Comparison of ENCODE assay signal across 20 cellular contexts in the genomic region with DNA sequence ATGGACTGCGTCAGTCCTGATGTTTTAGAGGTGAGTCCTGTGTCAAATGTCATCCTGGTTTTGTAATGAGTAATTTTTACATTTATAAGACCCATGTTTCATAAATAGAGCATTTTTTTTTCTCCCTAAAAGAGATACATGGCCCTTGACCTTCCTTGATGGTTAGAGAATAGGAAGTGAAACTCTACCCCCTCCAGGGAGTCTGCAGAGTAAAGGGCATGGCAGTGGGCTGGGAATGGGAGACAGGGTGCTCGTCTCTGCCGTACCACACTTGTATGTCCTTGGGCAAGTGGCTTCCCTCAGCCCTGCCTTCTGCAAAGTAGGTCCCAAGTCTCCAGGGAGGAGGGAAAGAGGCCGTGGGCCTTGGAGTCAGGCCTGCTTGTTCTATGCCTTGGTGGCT.
DNase-seq lines count a peak whose midpoint lies in the region; ATAC-seq, FAIRE-seq and TF ChIP-seq lines count a peak whose summit lies in the region.
"Had no signal": no experiment of that assay in that cellular context is flagged by ENCODE, and none has a peak within 500 bp of the region (broad histone marks: within the 10 kb centered on the region; RNA-seq: fewer than 3 reads in every experiment).

No MANE protein-coding gene starts in this region.

- POLR2A ChIA-PET in GM12878 (lab: Charles Lee) = interaction anchor here (0.5 kb wide), 1 partner anchor 14 kb away, joined by 3 read pairs; no protein-coding TSS in a partner anchor

- no peak overlapping the region for H2AFZ ChIP-seq in GM12878 (ENCODE audit: control insufficient read depth, low read depth, low read length)

- H3K27me3 ChIP-seq in GM12878 (replicated peaks in 1 of 2; ENCODE audit: control insufficient read depth in 2 of 2, insufficient read depth in 2 of 2, low read length in 1 of 2) (no peaks in the 10 kb centered on the region), upper lobe of left lung (no peaks in the 10 kb centered on the region)
- H3K27me3 ChIP-seq: ovary, sigmoid colon had no signal

- FAIRE-seq in GM18507 (lab: Jason Lieb, UNC) (peak; percentile 62), GM12878 (lab: Jason Lieb, UNC) (no peak)
- FAIRE-seq: H54 had no signal

- H3K79me2 ChIP-seq in GM12878 (ENCODE audit: control insufficient read depth, insufficient read depth, low read length) = peaks cover 12% of the 10 kb centered on the region

- H3K4me1 ChIP-seq in GM12878 (ENCODE audit: control insufficient read depth, insufficient read depth, low read length) (peaks cover 22% of the 10 kb centered on the region), upper lobe of left lung (no peaks in the 10 kb centered on the region)
- H3K4me1 ChIP-seq: sigmoid colon had no signal

- no peaks in the 10 kb centered on the region for H4K20me1 ChIP-seq in GM12878 (ENCODE audit: control insufficient read depth, insufficient read depth)

- TF ChIP-seq POLR2A in GM12878 (IDR thresholded peaks at IDR 0.05; ENCODE audit: low read depth, low read length) = no peak
- TF ChIP-seq POLR2A in upper lobe of left lung (IDR thresholded peaks at IDR 0.05) = no peak

- H3K4me2 ChIP-seq in GM12878 (ENCODE audit: control insufficient read depth, insufficient read depth) = peak overlapping the region; percentile 4; the same call in 1 of the 2 replicates

- H3K27ac ChIP-seq in GM12878 (ENCODE audit: control insufficient read depth, insufficient read depth) = peak overlapping the region; percentile 55
- H3K27ac ChIP-seq in upper lobe of left lung = no peak overlapping the region
- H3K27ac ChIP-seq: ovary, RWPE1, sigmoid colon, thoracic aorta had no signal

- TF ChIP-seq CTCF in GM12878 (IDR thresholded peaks at IDR 0.05 in 2 of 3, conservative IDR thresholded peaks at IDR 0.05 in 1 of 3; ENCODE audit: control insufficient read depth in 2 of 3, extremely low read depth in 1 of 3, insufficient read depth in 1 of 3, low read depth in 3 of 3, low read length in 3 of 3) (no peak), upper lobe of left lung (IDR thresholded peaks at IDR 0.05) (no peak)

- H3K9ac ChIP-seq in GM12878 (ENCODE audit: control insufficient read depth, insufficient read depth, low read length) = no peak overlapping the region

- 0 out of 4 replicates have a peak, but pooled peaks of 1 of the 2 experiments have one; percentile 7 for TF ChIP-seq EP300 in GM12878 (IDR thresholded peaks at IDR 0.05; ENCODE audit: borderline replicate concordance in 1 of 2, control insufficient read depth in 1 of 2, low read depth in 2 of 2, low read length in 2 of 2)
- TF ChIP-seq EP300 in upper lobe of left lung (IDR thresholded peaks at IDR 0.05) = no peak

- H3K9me3 ChIP-seq in GM12878 (replicated peaks; ENCODE audit: control insufficient read depth, insufficient read depth, low read length) (no peaks in the 10 kb centered on the region; the same call in none of the 3 replicates), upper lobe of left lung (no peaks in the 10 kb centered on the region)
- H3K9me3 ChIP-seq: ovary, sigmoid colon, thoracic aorta had no signal

- DNase-seq in GM18507 (ENCODE audit: extremely low spot score, insufficient read length, low read depth) = no peak
- no peak for DNase-seq in GM12878 (ENCODE audit: low read depth, low spot score)
- no peak for DNase-seq in upper lobe of left lung
- DNase-seq in stimulated activated CD4-positive, alpha-beta T cell treated with anti-CD3 and anti-CD28 coated beads, Interleukin-1b, Interleukin-23, amount 100 ng/mL, for 48 hours = no peak
- DNase-seq in ureter (ENCODE audit: low spot score) = no peak
- DNase-seq: activated naive CD8-positive, alpha-beta T cell treated with anti-CD3 and anti-CD28 coated beads, Interleukin-2, amount 10 ng/mL, durations not matched to agents 7 days and 5 days; COR-L47; DMS79 treated with DMSO at 0.1 percent for 48 hours; glutamatergic neuron; natural killer cell; NCI-H1417; NCI-H2107; NCI-H510A; ovary; sigmoid colon had no signal

- H3K36me3 ChIP-seq in GM12878 (ENCODE audit: control insufficient read depth in 2 of 2, insufficient read depth in 2 of 2, low read length in 1 of 2) (peaks cover 17 to 52% of the 10 kb centered on the region in 2 experiments), upper lobe of left lung (no peaks in the 10 kb centered on the region)
- H3K36me3 ChIP-seq: ovary, sigmoid colon, thoracic aorta had no signal

- ATAC-seq in HG03442 (IDR thresholded peaks at IDR 0.05; ENCODE audit: unreplicated experiment) = peak; percentile 45
- ATAC-seq in GM12878 = peak; percentile 51
- ATAC-seq in upper lobe of left lung (ENCODE audit: low FRiP score in 2 of 2) = peak; percentile 63 to 73
- ATAC-seq in GM21367 (IDR thresholded peaks at IDR 0.05; ENCODE audit: unreplicated experiment) = no peak
- ATAC-seq: natural killer cell had no signal

- WGBS in GM12878 (ENCODE audit: insufficient coverage, insufficient replicate concordance, low lambda C conversion rate, missing lambda C conversion rate) = 64% methylated on average over 4 of the region's 4 CpGs
- WGBS in upper lobe of left lung, 2 donors = 63 to 83% methylated on average over 4 of the region's 4 CpGs

- intact Hi-C loops in GM12878 (cut with micrococcal nuclease; ENCODE audit: unreplicated experiment) = no loop called here

- TF ChIP-seq RAD21 in GM12878 (IDR thresholded peaks at IDR 0.05; ENCODE audit: insufficient read depth, low read depth, low read length) = no peak

- TSS peak; percentile 4 for BruUV-seq in GM12878 (replicated peaks; lab: Mats Ljungman, UMichigan)

- CTCF ChIA-PET in GM12878 (lab: Yijun Ruan, JAX) = interaction anchor here (1.3 kb wide), 1 partner anchor 90 kb away, joined by 3 read pairs; no protein-coding TSS in a partner anchor

- in situ Hi-C loops in GM12878 (cut with MboI) = loop anchor here (25.0 kb wide), 1 partner anchor 764 kb away; no protein-coding TSS in a partner anchor

- RAD21 ChIA-PET in GM12878 (lab: Charles Lee; ENCODE audit: unreplicated experiment) = interaction anchor here (0.7 kb wide), 1 partner anchor 8 kb away, joined by 3 read pairs; no protein-coding TSS in a partner anchor

- no peak overlapping the region for H3K4me3 ChIP-seq in GM12878
- no peak overlapping the region for H3K4me3 ChIP-seq in upper lobe of left lung
- H3K4me3 ChIP-seq: ovary, sigmoid colon, thoracic aorta had no signal

- SMC1A ChIA-PET in GM12878 (lab: Charles Lee; ENCODE audit: uncharacterized antibody, unreplicated experiment) = interaction anchor here (1.0 kb wide), 1 partner anchor 14 kb away, joined by 4 read pairs; no protein-coding TSS in a partner anchor

TF ChIP-seq in GM12878, 131 proteins besides CTCF, POLR2A, EP300 and RAD21 (continues in another document):
- no peak for TF ChIP-seq SRF (IDR thresholded peaks at IDR 0.05; ENCODE audit: low read depth in 2 of 2, low read length in 2 of 2)
- TF ChIP-seq, protein P1, sequence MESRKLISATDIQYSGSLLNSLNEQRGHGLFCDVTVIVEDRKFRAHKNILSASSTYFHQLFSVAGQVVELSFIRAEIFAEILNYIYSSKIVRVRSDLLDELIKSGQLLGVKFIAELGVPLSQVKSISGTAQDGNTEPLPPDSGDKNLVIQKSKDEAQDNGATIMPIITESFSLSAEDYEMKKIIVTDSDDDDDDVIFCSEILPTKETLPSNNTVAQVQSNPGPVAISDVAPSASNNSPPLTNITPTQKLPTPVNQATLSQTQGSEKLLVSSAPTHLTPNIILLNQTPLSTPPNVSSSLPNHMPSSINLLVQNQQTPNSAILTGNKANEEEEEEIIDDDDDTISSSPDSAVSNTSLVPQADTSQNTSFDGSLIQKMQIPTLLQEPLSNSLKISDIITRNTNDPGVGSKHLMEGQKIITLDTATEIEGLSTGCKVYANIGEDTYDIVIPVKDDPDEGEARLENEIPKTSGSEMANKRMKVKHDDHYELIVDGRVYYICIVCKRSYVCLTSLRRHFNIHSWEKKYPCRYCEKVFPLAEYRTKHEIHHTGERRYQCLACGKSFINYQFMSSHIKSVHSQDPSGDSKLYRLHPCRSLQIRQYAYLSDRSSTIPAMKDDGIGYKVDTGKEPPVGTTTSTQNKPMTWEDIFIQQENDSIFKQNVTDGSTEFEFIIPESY (IDR thresholded peaks at IDR 0.05) = no peak
- peak; percentile 76; the same call in 1 of the 2 replicates for TF ChIP-seq MEF2A (IDR thresholded peaks at IDR 0.05; ENCODE audit: insufficient read depth, low read depth, low read length)
- TF ChIP-seq CBFB (IDR thresholded peaks at IDR 0.05; ENCODE audit: low read depth) = no peak
- no peak for TF ChIP-seq SMARCA5 (IDR thresholded peaks at IDR 0.05)
- TF ChIP-seq CHD1 (IDR thresholded peaks at IDR 0.05; ENCODE audit: low read depth, low read length) = no peak
- TF ChIP-seq, protein P2, sequence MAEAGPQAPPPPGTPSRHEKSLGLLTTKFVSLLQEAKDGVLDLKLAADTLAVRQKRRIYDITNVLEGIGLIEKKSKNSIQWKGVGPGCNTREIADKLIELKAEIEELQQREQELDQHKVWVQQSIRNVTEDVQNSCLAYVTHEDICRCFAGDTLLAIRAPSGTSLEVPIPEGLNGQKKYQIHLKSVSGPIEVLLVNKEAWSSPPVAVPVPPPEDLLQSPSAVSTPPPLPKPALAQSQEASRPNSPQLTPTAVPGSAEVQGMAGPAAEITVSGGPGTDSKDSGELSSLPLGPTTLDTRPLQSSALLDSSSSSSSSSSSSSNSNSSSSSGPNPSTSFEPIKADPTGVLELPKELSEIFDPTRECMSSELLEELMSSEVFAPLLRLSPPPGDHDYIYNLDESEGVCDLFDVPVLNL (IDR thresholded peaks at IDR 0.05; ENCODE audit: low read depth, low read length) = no peak
- TF ChIP-seq, protein P3, sequence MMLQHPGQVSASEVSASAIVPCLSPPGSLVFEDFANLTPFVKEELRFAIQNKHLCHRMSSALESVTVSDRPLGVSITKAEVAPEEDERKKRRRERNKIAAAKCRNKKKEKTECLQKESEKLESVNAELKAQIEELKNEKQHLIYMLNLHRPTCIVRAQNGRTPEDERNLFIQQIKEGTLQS (IDR thresholded peaks at IDR 0.05; ENCODE audit: borderline replicate concordance, extremely low read depth, low read depth, low read length) = no peak
- TF ChIP-seq, protein P4, sequence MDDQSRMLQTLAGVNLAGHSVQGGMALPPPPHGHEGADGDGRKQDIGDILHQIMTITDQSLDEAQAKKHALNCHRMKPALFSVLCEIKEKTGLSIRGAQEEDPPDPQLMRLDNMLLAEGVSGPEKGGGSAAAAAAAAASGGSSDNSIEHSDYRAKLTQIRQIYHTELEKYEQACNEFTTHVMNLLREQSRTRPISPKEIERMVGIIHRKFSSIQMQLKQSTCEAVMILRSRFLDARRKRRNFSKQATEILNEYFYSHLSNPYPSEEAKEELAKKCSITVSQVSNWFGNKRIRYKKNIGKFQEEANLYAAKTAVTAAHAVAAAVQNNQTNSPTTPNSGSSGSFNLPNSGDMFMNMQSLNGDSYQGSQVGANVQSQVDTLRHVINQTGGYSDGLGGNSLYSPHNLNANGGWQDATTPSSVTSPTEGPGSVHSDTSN (IDR thresholded peaks at IDR 0.05; ENCODE audit: insufficient replicate concordance, low read depth, low read length) = no peak
- no peak for TF ChIP-seq ZNF217 (IDR thresholded peaks at IDR 0.05)
- TF ChIP-seq ESRRA (IDR thresholded peaks at IDR 0.05; ENCODE audit: low read length) = no peak
- no peak for TF ChIP-seq FOXK2 (IDR thresholded peaks at IDR 0.05)
- no peak for TF ChIP-seq HDAC2 (IDR thresholded peaks at IDR 0.05)
- TF ChIP-seq PAX5 (IDR thresholded peaks at IDR 0.05; ENCODE audit: borderline replicate concordance, low read depth, low read length) = no peak
